In the genomic region with DNA sequence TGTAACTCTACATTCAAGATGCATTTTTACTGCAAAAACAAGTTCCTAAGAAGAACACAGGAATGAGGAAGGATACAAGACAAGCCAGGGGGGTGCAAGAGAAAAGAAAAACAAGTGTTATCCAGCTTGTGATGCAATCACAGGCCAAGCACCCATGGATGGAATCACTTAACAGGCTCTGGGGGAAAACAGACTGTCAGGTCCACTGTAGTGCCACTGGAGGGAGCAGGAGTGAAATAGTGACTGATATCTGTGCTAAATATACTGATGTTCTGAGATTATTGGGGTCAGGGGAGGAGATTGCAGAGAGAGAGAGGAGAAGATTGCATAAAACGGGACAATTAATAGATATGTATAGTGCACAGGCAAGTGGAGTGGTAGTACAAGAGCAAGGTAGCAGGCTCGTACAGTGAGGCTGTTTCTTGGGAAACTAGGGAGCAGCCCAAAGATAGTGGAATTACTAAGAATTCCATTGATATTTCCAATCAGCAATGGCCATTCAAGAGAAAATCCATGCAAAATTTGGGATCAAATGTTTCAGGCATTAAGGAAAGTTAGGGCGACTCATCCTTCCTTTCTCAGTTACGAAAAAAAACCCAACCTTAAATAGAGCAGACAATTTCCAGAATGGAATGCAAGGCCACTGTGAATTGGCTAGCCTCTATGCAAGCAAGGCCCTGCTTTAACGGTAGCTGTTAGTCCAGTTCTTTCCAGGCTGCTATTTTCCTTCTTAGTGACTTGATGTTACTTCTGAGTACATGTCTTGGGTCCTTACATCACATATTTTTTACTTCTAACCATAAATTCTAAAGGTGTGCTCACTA, we compare ENCODE assay signal across 9 cellular contexts. TPM values are rescaled to one million over a fixed set of nuclear protein-coding genes. Genes with fewer than 3 reads are reported as not detected.
A peak's percentile ranks its signal among the peaks of the same experiment; 100 is the strongest.
DNase-seq lines count a peak whose midpoint lies in the region; ATAC-seq and TF ChIP-seq lines count a peak whose summit lies in the region.
"Had no signal": no experiment of that assay in that cellular context is flagged by ENCODE, and none has a peak within 500 bp of the region (broad histone marks: within the 10 kb centered on the region; RNA-seq: fewer than 3 reads in every experiment).

No MANE protein-coding gene starts in this region.

- 58 to 69% (median 64%) methylated on average over 5 of the region's 5 CpGs for WGBS in stomach, 5 donors

- intact Hi-C loops in stomach (cut with DNase I; ENCODE audit: low total_unique reads) = no loop called here

- H3K27ac Mint-ChIP-seq in glutamatergic neuron (ENCODE audit: unreplicated experiment) = no peak overlapping the region

- TF ChIP-seq CTCF in RWPE2 (IDR thresholded peaks at IDR 0.05; ENCODE audit: poor library complexity, severe bottlenecking) (peak; percentile 59), glutamatergic neuron (IDR thresholded peaks at IDR 0.05; ENCODE audit: partially characterized antibody, unreplicated experiment) (peak; percentile 37), stomach (IDR thresholded peaks at IDR 0.05) (peak in 4 of 7 experiments; percentile 10 to 33 (median 19))

- ATAC-seq in RWPE2 (ENCODE audit: low read depth) (peak; percentile 40), GM18505 (IDR thresholded peaks at IDR 0.05; ENCODE audit: unreplicated experiment) (no peak)

- DNase-seq in NCI-H1436 (lab: John Stamatoyannopoulos, UW) (peak; percentile 39), NCI-H1436 treated with DMSO at 0.1 percent for 48 hours (lab: John Stamatoyannopoulos, UW) (no peak), RWPE2 (ENCODE audit: low spot score) (no peak), glutamatergic neuron (peak; percentile 23), stomach (no peak), inferior parietal cortex (ENCODE audit: extremely low spot score) (no peak), NCI-H2081 treated with DMSO at 0.1 percent for 48 hours (lab: John Stamatoyannopoulos, UW) (no peak)

- H3K27ac ChIP-seq in RWPE2 (ENCODE audit: poor library complexity, severe bottlenecking) (peak overlapping the region; percentile 74), stomach (no peak overlapping the region)
- H3K27ac ChIP-seq: BLaER1 had no signal

- H3K4me1 ChIP-seq in RWPE2 (ENCODE audit: insufficient read depth, poor library complexity, severe bottlenecking) (peaks cover 30% of the 10 kb centered on the region), stomach (peaks cover 0 to 19% (median 3%) of the 10 kb centered on the region in 4 donors)
- H3K4me1 ChIP-seq: BLaER1 had no signal

- H3K27me3 Mint-ChIP-seq in glutamatergic neuron (ENCODE audit: unreplicated experiment) = peaks cover 3% of the 10 kb centered on the region

- TF ChIP-seq POLR2A in stomach (IDR thresholded peaks at IDR 0.05) = no peak
- no peak for TF ChIP-seq POLR2A in GM18505 (IDR thresholded peaks at IDR 0.05; ENCODE audit: borderline replicate concordance, extremely low read depth, insufficient read depth, insufficient read length)

- no peaks in the 10 kb centered on the region for H3K9me3 Mint-ChIP-seq in glutamatergic neuron (ENCODE audit: unreplicated experiment)

- no peak overlapping the region for H3K4me3 Mint-ChIP-seq in glutamatergic neuron (ENCODE audit: unreplicated experiment)

- H3K9me3 ChIP-seq in RWPE2 (ENCODE audit: severe bottlenecking) (no peaks in the 10 kb centered on the region), stomach (no peaks in the 10 kb centered on the region)

- TF ChIP-seq EP300 in stomach (IDR thresholded peaks at IDR 0.05) = no peak

- no peaks in the 10 kb centered on the region for H3K36me3 ChIP-seq in RWPE2 (ENCODE audit: low read depth)
- no peaks in the 10 kb centered on the region for H3K36me3 ChIP-seq in stomach
- H3K36me3 ChIP-seq: BLaER1 had no signal

- no peaks in the 10 kb centered on the region for H3K36me3 Mint-ChIP-seq in glutamatergic neuron (ENCODE audit: unreplicated experiment)

- H3K4me3 ChIP-seq in RWPE2 (ENCODE audit: severe bottlenecking) (no peak overlapping the region), stomach (no peak overlapping the region)
- H3K4me3 ChIP-seq: BLaER1 had no signal

- H3K27me3 ChIP-seq in RWPE2 (ENCODE audit: insufficient read depth, poor library complexity, severe bottlenecking) (no peaks in the 10 kb centered on the region), stomach (no peaks in the 10 kb centered on the region)
- H3K27me3 ChIP-seq: BLaER1 had no signal

- H3K4me1 Mint-ChIP-seq in glutamatergic neuron (ENCODE audit: low read depth, unreplicated experiment) = no peaks in the 10 kb centered on the region

RNA-seq across cellular contexts. Expression of gene CEP126, which starts 52.2 kb away (rescaled TPM):
- total RNA-seq in glutamatergic neuron (ENCODE audit: unreplicated experiment) (3.9 TPM), stomach (10 to 100 TPM in 1 of 5 donors, 1 to 10 TPM in 4; 2.2 to 52.5 (median 2.6) TPM)
- polyA plus RNA-seq in stomach = 1 to 10 TPM; 1.1 to 1.8 (median 1.3) TPM

RNA-seq across cellular contexts. Expression of gene ANGPTL5, which starts 53.7 kb away (rescaled TPM):
- total RNA-seq in glutamatergic neuron (ENCODE audit: unreplicated experiment) (not detected), stomach (not detected)
- under 1 TPM in 1 of 3 donors, not detected in 2; 0.05 TPM for polyA plus RNA-seq in stomach

Comparison
In these comparisons a context has a peak if more than half of its experiments do, and no peak if none do; other contexts are left out.
1. DNase-seq: peak in NCI-H1436 (single experiment) and glutamatergic neuron (single experiment); none in NCI-H1436 treated with DMSO at 0.1 percent for 48 hours (single experiment), RWPE2 (single experiment), stomach (single experiment), inferior parietal cortex (single experiment) and NCI-H2081 treated with DMSO at 0.1 percent for 48 hours (single experiment).
2. Peak in every context shown above with its lines, with median percentiles within 50 percentile points of each other: CTCF ChIP-seq.